Comparison of ENCODE assay signal across 9 cellular contexts in genomic region chr15:28191832-28192231, GRCh38.
A peak's percentile ranks its signal among the peaks of the same experiment; 100 is the strongest.
DNase-seq lines count a peak whose midpoint lies in the region; ATAC-seq and TF ChIP-seq lines count a peak whose summit lies in the region.
"Had no signal": no experiment of that assay in that cellular context is flagged by ENCODE, and none has a peak within 500 bp of the region (broad histone marks: within the 10 kb centered on the region; RNA-seq: fewer than 3 reads in every experiment).

No MANE protein-coding gene starts in this region.

- H3K4me1 Mint-ChIP-seq in endothelial cell (ENCODE audit: unreplicated experiment): no peaks in the 10 kb centered on the region

- TF ChIP-seq EP300 in esophagus muscularis mucosa (IDR thresholded peaks at IDR 0.05): no peak

- ATAC-seq in GM21528 (IDR thresholded peaks at IDR 0.05; ENCODE audit: low FRiP score, unreplicated experiment): no peak

- H3K36me3 Mint-ChIP-seq in endothelial cell (ENCODE audit: low read depth, unreplicated experiment): peaks cover 25% of the 10 kb centered on the region

- H3K4me3 Mint-ChIP-seq in endothelial cell (ENCODE audit: unreplicated experiment): no peak overlapping the region

- H3K9me3 ChIP-seq in esophagus muscularis mucosa: no peaks in the 10 kb centered on the region

- DNase-seq in ACHN (peak; percentile 88), NCI-H2227 treated with DMSO at 0.1 percent for 48 hours (lab: John Stamatoyannopoulos, UW) (peak; percentile 48), esophagus muscularis mucosa (ENCODE audit: extremely low spot score) (no peak), mucosa of gallbladder (ENCODE audit: low spot score) (peak; percentile 20), endothelial cell (ENCODE audit: low spot score) (no peak)
- DNase-seq in effector CD8-positive, alpha-beta T cell (lab: John Stamatoyannopoulos, UW): no peak
- no peak for DNase-seq in stimulated activated CD4-positive, alpha-beta T cell treated with anti-CD3 and anti-CD28 coated beads, Interleukin-12 subunit alpha, Interleukin-12 subunit beta, amount 100 ng/mL, for 4 hours
- DNase-seq: NCI-H226 had no signal

- TF ChIP-seq POLR2A in esophagus muscularis mucosa (IDR thresholded peaks at IDR 0.05; ENCODE audit: low read depth): no peak

- in situ Hi-C loops in ACHN (cut with HindIII; ENCODE audit: low pct_ligation_motif_present, low pct_unique_long_range_greater_than_20kb, low sequenced_read_pairs): no loop called here

- H3K4me1 ChIP-seq in esophagus muscularis mucosa: peaks cover 0 to 12% (median 7%) of the 10 kb centered on the region in 4 donors

- no peaks in the 10 kb centered on the region for H3K27me3 ChIP-seq in esophagus muscularis mucosa

- 59% methylated on average over 15 of the region's 15 CpGs for WGBS in esophagus muscularis mucosa

- peak; percentile 33 to 55 (median 39) for TF ChIP-seq CTCF in esophagus muscularis mucosa (IDR thresholded peaks at IDR 0.05)
- no peak for TF ChIP-seq CTCF in endothelial cell (IDR thresholded peaks at IDR 0.05; ENCODE audit: unreplicated experiment)

- intact Hi-C loops in esophagus muscularis mucosa (cut with DNase I): no loop called here

- H3K4me3 ChIP-seq in esophagus muscularis mucosa: no peak overlapping the region

- no peak overlapping the region for H3K27ac Mint-ChIP-seq in endothelial cell (ENCODE audit: unreplicated experiment)

- H3K36me3 ChIP-seq in esophagus muscularis mucosa: peaks cover 38 to 68% (median 61%) of the 10 kb centered on the region in 4 donors

- no peaks in the 10 kb centered on the region for H3K9me3 Mint-ChIP-seq in endothelial cell (ENCODE audit: unreplicated experiment)

- peaks cover 7% of the 10 kb centered on the region for H3K27me3 Mint-ChIP-seq in endothelial cell (ENCODE audit: unreplicated experiment)

- H3K27ac ChIP-seq in esophagus muscularis mucosa (replicated peaks in 1 of 4): no peak overlapping the region

Comparison
In these comparisons a context has a peak if more than half of its experiments do, and no peak if none do; other contexts are left out.
1. DNase-seq: peak in ACHN (single experiment), NCI-H2227 treated with DMSO at 0.1 percent for 48 hours (single experiment) and mucosa of gallbladder (single experiment); none in esophagus muscularis mucosa (single experiment), effector CD8-positive, alpha-beta T cell (single experiment), stimulated activated CD4-positive, alpha-beta T cell treated with anti-CD3 and anti-CD28 coated beads, Interleukin-12 subunit alpha, Interleukin-12 subunit beta, amount 100 ng/mL, for 4 hours (single experiment) and endothelial cell (single experiment).